In genomic region chrX:19865567-19866363, GRCh38 we compare ENCODE assay signal across 12 cellular contexts. TPM values are rescaled to one million over a fixed set of nuclear protein-coding genes. Genes with fewer than 3 reads are reported as not detected.
A peak's percentile ranks its signal among the peaks of the same experiment; 100 is the strongest.
DNase-seq lines count a peak whose midpoint lies in the region; ATAC-seq and TF ChIP-seq lines count a peak whose summit lies in the region.
"Had no signal": no experiment of that assay in that cellular context is flagged by ENCODE, and none has a peak within 500 bp of the region (broad histone marks: within the 10 kb centered on the region; RNA-seq: fewer than 3 reads in every experiment).

No MANE protein-coding gene starts in this region.

- H2AFZ ChIP-seq in mesenchymal stem cell (ENCODE audit: low read depth, low read length), result no peak overlapping the region

- H3K36me3 ChIP-seq in CD4-positive, CD25-positive, alpha-beta regulatory T cell (ENCODE audit: control insufficient read depth, insufficient read depth, low read length), result no peaks in the 10 kb centered on the region
- H3K36me3 ChIP-seq in WERI-Rb-1, result no peaks in the 10 kb centered on the region
- no peaks in the 10 kb centered on the region for H3K36me3 ChIP-seq in mesenchymal stem cell (ENCODE audit: control insufficient read depth in 1 of 2, insufficient read depth in 2 of 2, low read depth in 1 of 2, low read length in 2 of 2)
- H3K36me3 ChIP-seq: thyroid gland had no signal

- peaks cover 19% of the 10 kb centered on the region for H3K4me1 ChIP-seq in CD4-positive, CD25-positive, alpha-beta regulatory T cell (ENCODE audit: control insufficient read depth, insufficient read depth, low read length, poor library complexity, severe bottlenecking)
- peaks cover 3% of the 10 kb centered on the region for H3K4me1 ChIP-seq in mesenchymal stem cell (ENCODE audit: control insufficient read depth, insufficient read depth, low read depth, low read length)

- H3K27ac ChIP-seq in CD4-positive, CD25-positive, alpha-beta regulatory T cell (ENCODE audit: insufficient read depth, low read length, poor library complexity, severe bottlenecking), result no peak overlapping the region
- peak overlapping the region; percentile 38 for H3K27ac ChIP-seq in WERI-Rb-1
- H3K27ac ChIP-seq in mesenchymal stem cell (ENCODE audit: low read length, poor library complexity, severe bottlenecking), result no peak overlapping the region
- H3K27ac ChIP-seq: thyroid gland had no signal

- WGBS in mesenchymal stem cell, result 89% methylated on average over 5 of the region's 8 CpGs

- ATAC-seq in CD4-positive, CD25-positive, alpha-beta regulatory T cell (ENCODE audit: low read depth in 2 of 2), result no peak
- no peak for ATAC-seq in GM21717 (IDR thresholded peaks at IDR 0.05; ENCODE audit: unreplicated experiment)
- no peak for ATAC-seq in GM21528 (IDR thresholded peaks at IDR 0.05; ENCODE audit: low FRiP score, unreplicated experiment)
- ATAC-seq in HG02571 (IDR thresholded peaks at IDR 0.05; ENCODE audit: unreplicated experiment), result no peak

- no peaks in the 10 kb centered on the region for H3K27me3 ChIP-seq in CD4-positive, CD25-positive, alpha-beta regulatory T cell (ENCODE audit: control insufficient read depth, insufficient read depth, low read length)
- H3K27me3 ChIP-seq in WERI-Rb-1 (ENCODE audit: insufficient read depth, low read depth, severe bottlenecking) (no peaks in the 10 kb centered on the region), mesenchymal stem cell (ENCODE audit: control insufficient read depth in 1 of 2, insufficient read depth in 1 of 2, low read length in 2 of 2) (peaks cover 0 to 3% of the 10 kb centered on the region in 2 experiments)
- H3K27me3 ChIP-seq: thyroid gland had no signal

- TF ChIP-seq CTCF in WERI-Rb-1 (IDR thresholded peaks at IDR 0.05; ENCODE audit: low read depth, low read length), result no peak

- H3K4me2 ChIP-seq in mesenchymal stem cell (ENCODE audit: low read length, poor library complexity, severe bottlenecking), result no peak overlapping the region

- peak overlapping the region in 1 of 3 donors; percentile 65 for H3K27ac Mint-ChIP-seq in CD4-positive, CD25-positive, alpha-beta regulatory T cell

- peaks cover 3% of the 10 kb centered on the region for H3K36me3 Mint-ChIP-seq in CD4-positive, CD25-positive, alpha-beta regulatory T cell

- H3K4ac ChIP-seq in mesenchymal stem cell (ENCODE audit: low read depth in 1 of 2, low read length in 2 of 2), result peak overlapping the region in 1 of 2 experiments; percentile 73

- no peaks in the 10 kb centered on the region for H3K9me3 Mint-ChIP-seq in CD4-positive, CD25-positive, alpha-beta regulatory T cell

- peaks cover 11% of the 10 kb centered on the region for H3K79me1 ChIP-seq in mesenchymal stem cell (replicated peaks; ENCODE audit: low read length, poor library complexity, severe bottlenecking)

- H2BK12ac ChIP-seq in mesenchymal stem cell (ENCODE audit: low read length in 2 of 2), result peak overlapping the region; percentile 23 to 54

- H2BK120ac ChIP-seq in mesenchymal stem cell (ENCODE audit: low read depth, low read length), result peak overlapping the region; percentile 19

- H4K91ac ChIP-seq in mesenchymal stem cell (ENCODE audit: low read length), result no peak overlapping the region

- no peak overlapping the region for H2AK5ac ChIP-seq in mesenchymal stem cell (ENCODE audit: low read length, severe bottlenecking)

- no peak for DNase-seq in CD4-positive, CD25-positive, alpha-beta regulatory T cell
- DNase-seq in KG1 (lab: John Stamatoyannopoulos, UW) (peak; percentile 8), WERI-Rb-1 (peak; percentile 34), mesenchymal stem cell (no peak), SW480 (ENCODE audit: low spot score) (no peak)
- DNase-seq: DMS 273 treated with DMSO at 0.1 percent for 48 hours, GOT3, NCI-H1930, thyroid gland had no signal

- peaks cover 6 to 57% (median 35%) of the 10 kb centered on the region in 4 donors for H3K4me1 Mint-ChIP-seq in CD4-positive, CD25-positive, alpha-beta regulatory T cell

- H3K9ac ChIP-seq in mesenchymal stem cell (ENCODE audit: low read length), result no peak overlapping the region

- H2BK15ac ChIP-seq in mesenchymal stem cell (ENCODE audit: low read depth, poor library complexity, severe bottlenecking), result no peak overlapping the region

- no peaks in the 10 kb centered on the region for H3K9me3 ChIP-seq in CD4-positive, CD25-positive, alpha-beta regulatory T cell (ENCODE audit: control insufficient read depth in 2 of 2, low read length in 2 of 2)
- H3K9me3 ChIP-seq in WERI-Rb-1 (ENCODE audit: severe bottlenecking) (peaks cover 4% of the 10 kb centered on the region), mesenchymal stem cell (ENCODE audit: control insufficient read depth, low read length) (no peaks in the 10 kb centered on the region)
- H3K9me3 ChIP-seq: thyroid gland had no signal

- H3K18ac ChIP-seq in mesenchymal stem cell (ENCODE audit: low read depth in 1 of 2, low read length in 2 of 2), result peak overlapping the region; percentile 43 to 62

- H3K23ac ChIP-seq in mesenchymal stem cell (ENCODE audit: low read length in 2 of 2), result no peak overlapping the region

- H3K4me3 ChIP-seq in CD4-positive, CD25-positive, alpha-beta regulatory T cell (ENCODE audit: low read depth, low read length), result no peak overlapping the region
- no peak overlapping the region for H3K4me3 ChIP-seq in WERI-Rb-1 (ENCODE audit: low read depth, low read length)
- no peak overlapping the region for H3K4me3 ChIP-seq in mesenchymal stem cell (ENCODE audit: insufficient read depth in 1 of 2, low read depth in 1 of 2, low read length in 2 of 2)
- H3K4me3 ChIP-seq: thyroid gland had no signal

- peak overlapping the region in 3 of 4 donors; percentile 5 to 50 (median 20) for H3K4me3 Mint-ChIP-seq in CD4-positive, CD25-positive, alpha-beta regulatory T cell

- peak overlapping the region; percentile 6 for H4K8ac ChIP-seq in mesenchymal stem cell (ENCODE audit: low read length)

- H3K14ac ChIP-seq in mesenchymal stem cell (ENCODE audit: low read length in 2 of 2), result no peak overlapping the region

- no peak overlapping the region for H2BK5ac ChIP-seq in mesenchymal stem cell (ENCODE audit: low read depth, low read length, poor library complexity, severe bottlenecking)

- H3K27me3 Mint-ChIP-seq in CD4-positive, CD25-positive, alpha-beta regulatory T cell, result no peaks in the 10 kb centered on the region

RNA-seq across cellular contexts. Expression of gene SH3KBP1, which starts 21.6 kb away (rescaled TPM):
- 169 TPM for total RNA-seq in CD4-positive, CD25-positive, alpha-beta regulatory T cell
- 100 to 1,000 TPM; 161 to 185 (median 176) TPM for polyA plus RNA-seq in CD4-positive, CD25-positive, alpha-beta regulatory T cell
- polyA plus RNA-seq in mesenchymal stem cell (2013, experiment 1 of 2), result 103 TPM
- 104 TPM for polyA plus RNA-seq in mesenchymal stem cell (2013, experiment 2 of 2)

Comparison
In these comparisons a context has a peak if more than half of its experiments do, and no peak if none do; other contexts are left out.
1. DNase-seq: peak in KG1 (single experiment) and WERI-Rb-1 (single experiment); none in CD4-positive, CD25-positive, alpha-beta regulatory T cell (0 of 3), mesenchymal stem cell (single experiment) and SW480 (single experiment).